ENCODE assay signal across 17 cellular contexts in the genomic region with DNA sequence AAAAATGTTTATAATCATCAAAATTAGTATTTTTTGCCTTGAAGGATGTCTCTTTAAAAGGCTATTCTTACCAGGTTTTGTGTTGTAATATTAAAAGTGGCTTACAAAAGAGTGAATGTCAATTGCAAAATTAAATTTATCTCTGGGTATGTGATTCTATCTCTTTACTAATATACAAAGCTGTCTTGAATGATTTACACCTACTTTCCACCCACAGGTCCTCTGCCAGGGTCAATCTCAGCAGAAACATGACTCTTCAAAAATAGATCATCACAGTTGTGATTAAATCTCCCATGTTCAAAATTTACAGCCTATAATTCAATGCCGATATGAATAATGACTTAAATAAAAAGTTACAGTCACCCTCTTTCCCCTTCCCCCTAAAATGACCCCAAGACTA.
DNase-seq lines count a peak whose midpoint lies in the region; TF ChIP-seq lines count a peak whose summit lies in the region.
"Had no signal": no experiment of that assay in that cellular context is flagged by ENCODE, and none has a peak within 500 bp of the region (broad histone marks: within the 10 kb centered on the region; RNA-seq: fewer than 3 reads in every experiment).

No MANE protein-coding gene starts in this region.

- 95 to 100% methylated on average over 1 of the region's 1 CpG for WGBS in GM23248 (ENCODE audit: low coverage in 1 of 2, low lambda C conversion rate in 2 of 2, missing lambda C conversion rate in 2 of 2), 2 experiments
- 94% methylated on average over 1 of the region's 1 CpG for WGBS in hepatocyte (ENCODE audit: low lambda C conversion rate, missing lambda C conversion rate)

- H3K79me2 ChIP-seq in GM23248 (ENCODE audit: insufficient read depth), result peaks cover 46% of the 10 kb centered on the region
- no peaks in the 10 kb centered on the region for H3K79me2 ChIP-seq in hepatocyte

- H3K27me3 ChIP-seq in GM23248 (replicated peaks; ENCODE audit: insufficient read depth) (no peaks in the 10 kb centered on the region), hepatocyte (no peaks in the 10 kb centered on the region), rectal smooth muscle tissue (ENCODE audit: control insufficient read depth, insufficient read depth, low read length) (no peaks in the 10 kb centered on the region)

- H3K27ac ChIP-seq in GM23248 (peak overlapping the region; percentile 87; the same call in 1 of the 2 replicates), hepatocyte (peak overlapping the region; percentile 45), rectal smooth muscle tissue (ENCODE audit: low read depth, low read length) (peak overlapping the region; percentile 76)

- no peak for DNase-seq in GM23248
- peak; percentile 75 for DNase-seq in SK-N-DZ (ENCODE audit: low spot score)
- no peak for DNase-seq in hepatocyte (ENCODE audit: low spot score)
- DNase-seq in effector CD8-positive, alpha-beta T cell (lab: John Stamatoyannopoulos, UW), result no peak
- DNase-seq in NCI-H187 treated with DMSO at 0.1 percent for 48 hours (lab: John Stamatoyannopoulos, UW), result no peak
- no peak for DNase-seq in ACHN
- DNase-seq: Calu3; CD4-positive, CD25-positive, alpha-beta regulatory T cell; DMS79 treated with DMSO at 0.1 percent for 48 hours; GDM1; KG1; NCI-H1105; NCI-H1694 treated with DMSO at 0.1 percent for 48 hours; NCI-H2171; NCI-H510A treated with DMSO at 0.1 percent for 48 hours; SHP77 treated with DMSO at 0.1 percent for 48 hours had no signal

- H3K9me2 ChIP-seq in GM23248 (ENCODE audit: insufficient read depth) (no peaks in the 10 kb centered on the region), hepatocyte (replicated peaks; ENCODE audit: insufficient read depth) (no peaks in the 10 kb centered on the region)

- H3K4me2 ChIP-seq in GM23248 (ENCODE audit: unreplicated experiment), result no peak overlapping the region
- no peak overlapping the region for H3K4me2 ChIP-seq in hepatocyte

- H4K20me1 ChIP-seq in GM23248 (ENCODE audit: insufficient read depth), result no peaks in the 10 kb centered on the region
- no peaks in the 10 kb centered on the region for H4K20me1 ChIP-seq in hepatocyte (ENCODE audit: insufficient read depth, poor library complexity, severe bottlenecking)

- H3K36me3 ChIP-seq in GM23248 (ENCODE audit: low read depth), result no peaks in the 10 kb centered on the region
- no peaks in the 10 kb centered on the region for H3K36me3 ChIP-seq in hepatocyte (replicated peaks; ENCODE audit: insufficient read depth, low read depth)
- H3K36me3 ChIP-seq in rectal smooth muscle tissue (ENCODE audit: control insufficient read depth, insufficient read depth, low read length), result no peaks in the 10 kb centered on the region

- no peak overlapping the region for H3K9ac ChIP-seq in GM23248
- H3K9ac ChIP-seq in rectal smooth muscle tissue (ENCODE audit: low read length), result no peak overlapping the region

- H3K4me3 ChIP-seq in GM23248 (no peak overlapping the region), hepatocyte (no peak overlapping the region), rectal smooth muscle tissue (ENCODE audit: low read length) (no peak overlapping the region)

- no peak overlapping the region for H2AFZ ChIP-seq in GM23248
- no peak overlapping the region for H2AFZ ChIP-seq in hepatocyte

- H3K4me1 ChIP-seq in GM23248 (ENCODE audit: insufficient read depth) (peaks cover 36% of the 10 kb centered on the region), hepatocyte (ENCODE audit: insufficient read depth) (peaks cover 17% of the 10 kb centered on the region), rectal smooth muscle tissue (ENCODE audit: control insufficient read depth, insufficient read depth, low read length) (peaks cover 36% of the 10 kb centered on the region)

- H3F3A ChIP-seq in GM23248 (ENCODE audit: insufficient read depth), result peaks cover 39% of the 10 kb centered on the region

- TF ChIP-seq CTCF in hepatocyte (IDR thresholded peaks at IDR 0.05; ENCODE audit: poor library complexity), result no peak

- in situ Hi-C loops in GM23248 (cut with MboI), result no loop called here
- in situ Hi-C loops in ACHN (cut with HindIII; ENCODE audit: low pct_ligation_motif_present, low pct_unique_long_range_greater_than_20kb, low sequenced_read_pairs), result no loop called here

- H3K9me3 ChIP-seq in GM23248 (ENCODE audit: low read depth), result no peaks in the 10 kb centered on the region
- no peaks in the 10 kb centered on the region for H3K9me3 ChIP-seq in hepatocyte (ENCODE audit: low read depth)
